ENCODE assay signal across 8 cellular contexts in the genomic region with DNA sequence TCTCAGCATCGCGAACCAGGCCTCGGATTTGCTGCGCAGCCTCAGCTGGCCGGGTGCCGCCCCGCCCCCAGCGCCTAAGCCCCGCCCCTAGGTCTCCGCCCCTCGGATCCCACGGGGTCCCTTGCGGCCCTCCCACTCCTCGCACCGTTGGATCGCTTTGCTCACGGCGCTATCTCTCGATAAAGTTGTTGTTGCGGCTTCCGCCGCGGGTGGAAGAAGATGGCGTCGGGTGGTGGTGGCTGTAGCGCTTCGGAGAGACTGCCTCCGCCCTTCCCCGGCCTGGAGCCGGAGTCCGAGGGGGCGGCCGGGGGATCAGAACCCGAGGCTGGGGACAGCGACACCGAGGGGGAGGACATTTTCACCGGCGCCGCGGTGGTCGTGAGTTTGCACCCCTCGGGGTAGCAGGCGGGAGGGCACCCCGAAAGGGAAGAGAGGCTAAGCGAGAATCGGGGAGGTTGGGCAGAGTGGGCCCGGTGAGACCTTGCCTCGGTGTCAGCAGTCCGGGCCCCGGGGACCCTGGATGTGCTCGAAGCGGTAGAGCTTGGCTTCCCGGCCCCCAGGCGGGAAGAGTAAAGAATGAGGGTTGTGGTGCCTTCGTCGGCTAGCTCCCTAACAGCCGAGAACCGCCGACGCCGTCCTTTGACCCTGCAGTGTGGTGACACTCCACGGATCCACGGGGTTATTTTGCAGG. TPM values are rescaled to one million over a fixed set of nuclear protein-coding genes. Genes with fewer than 3 reads are reported as not detected.
DNase-seq lines count a peak whose midpoint lies in the region; ATAC-seq, FAIRE-seq and TF ChIP-seq lines count a peak whose summit lies in the region.

A gene with protein sequence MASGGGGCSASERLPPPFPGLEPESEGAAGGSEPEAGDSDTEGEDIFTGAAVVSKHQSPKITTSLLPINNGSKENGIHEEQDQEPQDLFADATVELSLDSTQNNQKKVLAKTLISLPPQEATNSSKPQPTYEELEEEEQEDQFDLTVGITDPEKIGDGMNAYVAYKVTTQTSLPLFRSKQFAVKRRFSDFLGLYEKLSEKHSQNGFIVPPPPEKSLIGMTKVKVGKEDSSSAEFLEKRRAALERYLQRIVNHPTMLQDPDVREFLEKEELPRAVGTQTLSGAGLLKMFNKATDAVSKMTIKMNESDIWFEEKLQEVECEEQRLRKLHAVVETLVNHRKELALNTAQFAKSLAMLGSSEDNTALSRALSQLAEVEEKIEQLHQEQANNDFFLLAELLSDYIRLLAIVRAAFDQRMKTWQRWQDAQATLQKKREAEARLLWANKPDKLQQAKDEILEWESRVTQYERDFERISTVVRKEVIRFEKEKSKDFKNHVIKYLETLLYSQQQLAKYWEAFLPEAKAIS (plus strand): TSS at position 188 of the 691 bp plus-strand sequence. CDS start 32 bp downstream, at position 220.

- peak; percentile 90 for FAIRE-seq in GM19239 (lab: Jason Lieb, UNC)

- ATAC-seq in HG03565 (IDR thresholded peaks at IDR 0.05; ENCODE audit: unreplicated experiment) (peak; percentile 39), left colon (peak; percentile 72)

- peak within 1 kb of the TSS; percentile 78 to 90 for H3K27ac ChIP-seq in coronary artery

- intact Hi-C loops in left colon (cut with DNase I, micrococcal nuclease), result no loop called here

- H3K4me3 ChIP-seq in coronary artery, result peak within 1 kb of the TSS; percentile 82

- no peak for TF ChIP-seq CTCF in coronary artery (IDR thresholded peaks at IDR 0.05)

- peak; percentile 96 for DNase-seq in AG20443 (ENCODE audit: low spot score)
- peak; percentile 42 for DNase-seq in GM19239 (ENCODE audit: insufficient read length, low spot score)
- peak; percentile 69 for DNase-seq in NCI-H748 treated with DMSO at 0.1 percent for 48 hours (lab: John Stamatoyannopoulos, UW)
- DNase-seq in activated CD4-positive, alpha-beta T cell treated with anti-CD3 and anti-CD28 coated beads, Interleukin-2, amount 50 U/mL, for 1 hour, result peak; percentile 93
- DNase-seq in coronary artery (ENCODE audit: low spot score), result peak; percentile 94
- peak; percentile 94 to 96 for DNase-seq in left colon
- DNase-seq in stimulated activated CD4-positive, alpha-beta T cell treated with anti-CD3 and anti-CD28 coated beads, Interleukin-1b, Interleukin-23, amount 100 ng/mL, for 24 hours (ENCODE audit: low read depth in 4 of 4, low spot score in 1 of 4), result peak; percentile 85 to 97 (median 95)

RNA-seq across cellular contexts. Expression of the gene that starts here (rescaled TPM):
- total RNA-seq in left colon, result 100 to 1,000 TPM; 103 to 110 TPM

Comparison
In these comparisons a context has a peak if more than half of its experiments do, and no peak if none do; other contexts are left out.
1. Peak in every context shown above with its lines: DNase-seq, ATAC-seq, H3K4me3 ChIP-seq and H3K27ac ChIP-seq.
2. DNase-seq: peak in every context shown above with its lines; median percentile 96 in AG20443; 95 in left colon; 95 in stimulated activated CD4-positive, alpha-beta T cell treated with anti-CD3 and anti-CD28 coated beads, Interleukin-1b, Interleukin-23, amount 100 ng/mL, for 24 hours; 94 in coronary artery; 93 in activated CD4-positive, alpha-beta T cell treated with anti-CD3 and anti-CD28 coated beads, Interleukin-2, amount 50 U/mL, for 1 hour; 69 in NCI-H748 treated with DMSO at 0.1 percent for 48 hours; 42 in GM19239.